In genomic region chr15:42627485-42627884, GRCh38 we compare ENCODE assay signal across 31 cellular contexts.
"Had no signal": no experiment of that assay in that cellular context is flagged by ENCODE, and none has a peak within 500 bp of the region (broad histone marks: within the 10 kb centered on the region; RNA-seq: fewer than 3 reads in every experiment).

No MANE protein-coding gene starts in this region.

- H3K36me3 Mint-ChIP-seq: naive B cell; natural killer cell treated with Interleukin-12 subunit alpha and Interleukin-12 subunit beta and Interleukin-15 and Interleukin-18, amount 100 ng/mL, for 72 hours had no signal

- H3K9me3 ChIP-seq: neutrophil, ovary, right lobe of liver, sigmoid colon, suprapubic skin, testis, tibial artery, transverse colon, upper lobe of right lung, uterus had no signal

- H3K27ac ChIP-seq: neutrophil, ovary, parathyroid adenoma, psoas muscle, right lobe of liver, suprapubic skin, testis, tibial artery, transverse colon, upper lobe of right lung, uterus had no signal

- DNase-seq: naive B cell; naive thymus-derived CD8-positive, alpha-beta T cell; nephron progenitor cell; nucleus accumbens; ovary; posterior cingulate gyrus; psoas muscle; right cardiac atrium; right lobe of liver; sigmoid colon; small intestine; stimulated activated CD4-positive, alpha-beta T cell treated with anti-CD3 and anti-CD28 coated beads, Interleukin-1b, Interleukin-23, amount 100 ng/mL, for 48 hours; stimulated activated CD4-positive, alpha-beta T cell treated with anti-CD3 and anti-CD28 coated beads, Interleukin-4, amount 100 ng/mL, for 1 hour; stimulated activated CD4-positive, alpha-beta T cell treated with anti-CD3 and anti-CD28 coated beads, Interleukin-4, amount 100 ng/mL, for 4 hours; stimulated activated CD8-positive, alpha-beta memory T cell treated with anti-CD3 and anti-CD28 coated beads, Interleukin-4, amount 100 ng/mL, for 48 hours; stimulated activated naive CD4-positive, alpha-beta T cell; stimulated activated naive CD8-positive, alpha-beta T cell treated with anti-CD3 and anti-CD28 coated beads, Interleukin-15, amount 100 ng/mL, for 72 hours; substantia nigra; testis; tibial artery; transverse colon; upper lobe of right lung; uterus had no signal

- H3K9me3 Mint-ChIP-seq: natural killer cell treated with Interleukin-12 subunit alpha and Interleukin-12 subunit beta and Interleukin-15 and Interleukin-18, amount 100 ng/mL, for 72 hours; stimulated activated naive CD8-positive, alpha-beta T cell treated with anti-CD3 and anti-CD28 coated beads, Interleukin-15, amount 100 ng/mL, for 72 hours had no signal

- H3K36me3 ChIP-seq: neutrophil, ovary, right lobe of liver, sigmoid colon, suprapubic skin, tibial artery, transverse colon, upper lobe of right lung, uterus had no signal

- H3K4me3 Mint-ChIP-seq: naive B cell; naive thymus-derived CD8-positive, alpha-beta T cell; natural killer cell treated with Interleukin-12 subunit alpha and Interleukin-12 subunit beta and Interleukin-15 and Interleukin-18, amount 100 ng/mL, for 72 hours; nephron progenitor cell; neural crest cell; stimulated activated memory B cell treated with anti-CD40 and anti-IgM and Interleukin-4, amounts not matched to agents 10 μg/mL and 1 μg/mL and 100 μg/mL, for 72 hours; stimulated activated naive CD8-positive, alpha-beta T cell treated with anti-CD3 and anti-CD28 coated beads, Interleukin-15, amount 100 ng/mL, for 72 hours; type B pancreatic cell had no signal

- H3K4me1 ChIP-seq: parathyroid adenoma, psoas muscle, right lobe of liver, suprapubic skin, tibial artery, upper lobe of right lung, uterus had no signal

- H3K27ac Mint-ChIP-seq: natural killer cell treated with Interleukin-12 subunit alpha and Interleukin-12 subunit beta and Interleukin-15 and Interleukin-18, amount 100 ng/mL, for 72 hours; nephron progenitor cell; progenitor cell of endocrine pancreas; stimulated activated memory B cell treated with anti-CD40 and anti-IgM and Interleukin-4, amounts not matched to agents 10 μg/mL and 1 μg/mL and 100 μg/mL, for 72 hours; stimulated activated naive CD8-positive, alpha-beta T cell treated with anti-CD3 and anti-CD28 coated beads, Interleukin-15, amount 100 ng/mL, for 72 hours; type B pancreatic cell had no signal

- H3K27me3 Mint-ChIP-seq: naive B cell; naive thymus-derived CD8-positive, alpha-beta T cell; natural killer cell treated with Interleukin-12 subunit alpha and Interleukin-12 subunit beta and Interleukin-15 and Interleukin-18, amount 100 ng/mL, for 72 hours; progenitor cell of endocrine pancreas; stimulated activated memory B cell treated with anti-CD40 and anti-IgM and Interleukin-4, amounts not matched to agents 10 μg/mL and 1 μg/mL and 100 μg/mL, for 72 hours; stimulated activated naive CD8-positive, alpha-beta T cell treated with anti-CD3 and anti-CD28 coated beads, Interleukin-15, amount 100 ng/mL, for 72 hours; type B pancreatic cell had no signal

- H3K27me3 ChIP-seq: neutrophil, ovary, right lobe of liver, sigmoid colon, suprapubic skin, testis, tibial artery, transverse colon, upper lobe of right lung, uterus had no signal

- H3K4me1 Mint-ChIP-seq: nephron progenitor cell; neural crest cell; stimulated activated naive CD8-positive, alpha-beta T cell treated with anti-CD3 and anti-CD28 coated beads, Interleukin-15, amount 100 ng/mL, for 72 hours had no signal

- ATAC-seq: naive thymus-derived CD8-positive, alpha-beta T cell; natural killer cell treated with Interleukin-12 subunit alpha and Interleukin-12 subunit beta and Interleukin-15 and Interleukin-18, amount 100 ng/mL, for 72 hours; psoas muscle; right cardiac atrium; right lobe of liver; stimulated activated memory B cell treated with anti-CD40 and anti-IgM and Interleukin-4, amounts not matched to agents 10 μg/mL and 1 μg/mL and 100 μg/mL, for 72 hours; stimulated activated naive CD8-positive, alpha-beta T cell treated with anti-CD3 and anti-CD28 coated beads, Interleukin-15, amount 100 ng/mL, for 72 hours; upper lobe of right lung had no signal

- H3K4me3 ChIP-seq: ovary, psoas muscle, right lobe of liver, sigmoid colon, suprapubic skin, testis, tibial artery, transverse colon, upper lobe of right lung, uterus had no signal

- FAIRE-seq: small intestine had no signal
